26 cellular contexts compared by ENCODE assay signal in genomic region chr17:71405101-71405500, GRCh38.
A peak's percentile ranks its signal among the peaks of the same experiment; 100 is the strongest.
DNase-seq lines count a peak whose midpoint lies in the region; ATAC-seq and TF ChIP-seq lines count a peak whose summit lies in the region.
"Had no signal": no experiment of that assay in that cellular context is flagged by ENCODE, and none has a peak within 500 bp of the region (broad histone marks: within the 10 kb centered on the region; RNA-seq: fewer than 3 reads in every experiment).

No MANE protein-coding gene starts in this region.

- H3K36me3 ChIP-seq in heart left ventricle: no peaks in the 10 kb centered on the region
- H3K36me3 ChIP-seq: ovary, upper lobe of left lung had no signal

- no peak for TF ChIP-seq CTCF in heart left ventricle (IDR thresholded peaks at IDR 0.05)
- no peak for TF ChIP-seq CTCF in RWPE1 (conservative IDR thresholded peaks at IDR 0.05; ENCODE audit: low read depth)
- TF ChIP-seq CTCF in GM13977 (IDR thresholded peaks at IDR 0.05; ENCODE audit: extremely low read depth, insufficient read depth, missing control alignments): no peak

- no peaks in the 10 kb centered on the region for H3K4me1 ChIP-seq in heart left ventricle
- H3K4me1 ChIP-seq: upper lobe of left lung had no signal

- POLR2A ChIA-PET in RWPE1 (lab: Yijun Ruan, JAX; ENCODE audit: low non-redundant PET): no interaction called here

- H3K9me3 ChIP-seq in heart left ventricle: peaks cover 0 to 4% (median 0%) of the 10 kb centered on the region in 12 donors
- H3K9me3 ChIP-seq: ovary, upper lobe of left lung had no signal

- in situ Hi-C loops in GM13977 (cut with MboI; ENCODE audit: low pct_unique_long_range_greater_than_20kb, low sequenced_read_pairs, unreplicated experiment): no loop called here

- H3K27ac ChIP-seq in heart left ventricle: no peak overlapping the region
- H3K27ac ChIP-seq in RWPE1: no peak overlapping the region
- H3K27ac ChIP-seq: ovary, upper lobe of left lung had no signal

- DNase-seq in Right ventricle myocardium superior (peak; percentile 31), heart left ventricle (no peak), RWPE1 (ENCODE audit: low spot score) (peak; percentile 89), iris pigment epithelial cell (ENCODE audit: low read depth) (peak; percentile 51), GM13977 (ENCODE audit: low spot score) (no peak), hypothalamus (lab: John Stamatoyannopoulos, UW) (no peak), NCI-H510A (lab: John Stamatoyannopoulos, UW) (no peak)
- no peak for DNase-seq in stimulated activated CD4-positive, alpha-beta T cell treated with anti-CD3 and anti-CD28 coated beads, Interleukin-15, amount 100 ng/mL, for 24 hours
- DNase-seq: activated CD8-positive, alpha-beta T cell treated with anti-CD3 and anti-CD28 coated beads, Interleukin-2, amount 10 ng/mL, durations not matched to agents 7 days and 5 days; activated naive CD4-positive, alpha-beta T cell treated with anti-CD3 and anti-CD28 coated beads, Interleukin-2, amount 50 U/mL, for 16 hours; amygdala; CD8-positive, alpha-beta T cell; DMS 273 treated with DMSO at 0.1 percent for 48 hours; EL; GOT3; hippocampal formation; KG1; mesenchymal stem cell; NCI-H1417; NCI-H2029; NCI-H69; ovary; stimulated activated naive CD4-positive, alpha-beta T cell; upper lobe of left lung had no signal

- no peaks in the 10 kb centered on the region for H3K27me3 ChIP-seq in heart left ventricle
- H3K27me3 ChIP-seq: ovary, upper lobe of left lung had no signal

- ATAC-seq in Right ventricle myocardium superior (ENCODE audit: poor library complexity) (no peak), heart left ventricle (no peak)
- ATAC-seq: activated CD8-positive, alpha-beta T cell treated with anti-CD3 and anti-CD28 coated beads, Interleukin-2, amount 10 ng/mL, durations not matched to agents 7 days and 5 days; activated T-helper 17 cell treated with anti-CD3 and anti-CD28 coated beads, Interleukin-2, amount 50 U/mL, for 72 hours; CD8-positive, alpha-beta T cell; left lobe of liver had no signal

- CTCF ChIA-PET in RWPE1 (lab: Yijun Ruan, JAX): no interaction called here

- no peak overlapping the region for H3K4me3 ChIP-seq in heart left ventricle
- H3K4me3 ChIP-seq: ovary, upper lobe of left lung had no signal

- no peak for TF ChIP-seq POLR2A in heart left ventricle (IDR thresholded peaks at IDR 0.05)

- intact Hi-C loops in Right ventricle myocardium superior (cut with DNase I): no loop called here
- intact Hi-C loops in heart left ventricle (cut with DNase I): loop anchor here in 1 of 10 donors (10.0 kb wide), 1 partner anchor 60 kb away; no protein-coding TSS in a partner anchor

- WGBS in heart left ventricle, 4 donors: 81 to 87% (median 85%) methylated on average over 3 of the region's 3 CpGs

Comparison
In these comparisons a context has a peak if more than half of its experiments do, and no peak if none do; other contexts are left out.
1. DNase-seq: peak in Right ventricle myocardium superior (single experiment), RWPE1 (single experiment) and iris pigment epithelial cell (single experiment); none in heart left ventricle (0 of 5), GM13977 (single experiment), hypothalamus (0 of 51), NCI-H510A (single experiment) and stimulated activated CD4-positive, alpha-beta T cell treated with anti-CD3 and anti-CD28 coated beads, Interleukin-15, amount 100 ng/mL, for 24 hours (single experiment).